In genomic region chr4:98262431-98262830, GRCh38 we compare ENCODE assay signal across 8 cellular contexts. TPM values are rescaled to one million over a fixed set of nuclear protein-coding genes. Genes with fewer than 3 reads are reported as not detected.
DNase-seq lines count a peak whose midpoint lies in the region; TF ChIP-seq lines count a peak whose summit lies in the region.

No MANE protein-coding gene starts in this region.

- H3K27me3 ChIP-seq in esophagus muscularis mucosa (no peaks in the 10 kb centered on the region), prostate gland (replicated peaks; ENCODE audit: insufficient read depth) (no peaks in the 10 kb centered on the region)

- intact Hi-C loops in esophagus muscularis mucosa (cut with DNase I) = no loop called here
- intact Hi-C loops in prostate gland (cut with DNase I) = loop anchor here (5.0 kb wide), 1 partner anchor 120 kb away; the partner anchor contains the start of gene STPG2

- H3K36me3 ChIP-seq in esophagus muscularis mucosa = no peaks in the 10 kb centered on the region
- H3K36me3 ChIP-seq in prostate gland = no peaks in the 10 kb centered on the region

- WGBS in esophagus muscularis mucosa = 6% methylated on average over 5 of the region's 5 CpGs
- 6% methylated on average over 5 of the region's 5 CpGs for WGBS in prostate gland

- peaks cover 19 to 35% (median 28%) of the 10 kb centered on the region in 4 donors for H3K4me1 ChIP-seq in esophagus muscularis mucosa
- no peaks in the 10 kb centered on the region for H3K4me1 ChIP-seq in prostate gland (replicated peaks)

- H3K27ac ChIP-seq in esophagus muscularis mucosa (replicated peaks in 1 of 4) = peak overlapping the region; percentile 83 to 97 (median 94)
- H3K27ac ChIP-seq in prostate gland = peak overlapping the region in 1 of 2 donors; percentile 85

- no peak for TF ChIP-seq POLR2A in esophagus muscularis mucosa (IDR thresholded peaks at IDR 0.05; ENCODE audit: low read depth)
- no peak for TF ChIP-seq POLR2A in prostate gland (IDR thresholded peaks at IDR 0.05)

- H3K4me3 ChIP-seq in esophagus muscularis mucosa = peak overlapping the region; percentile 80 to 98 (median 92)
- peak overlapping the region; percentile 82 to 83 for H3K4me3 ChIP-seq in prostate gland

- H3K9me3 ChIP-seq in esophagus muscularis mucosa = no peaks in the 10 kb centered on the region
- H3K9me3 ChIP-seq in prostate gland = no peaks in the 10 kb centered on the region

- DNase-seq in NCI-H1694 (lab: John Stamatoyannopoulos, UW) (peak; percentile 2), NCI-H1694 treated with DMSO at 0.1 percent for 48 hours (lab: John Stamatoyannopoulos, UW) (no peak), RPMI7951 (ENCODE audit: low read depth) (peak; percentile 1), esophagus muscularis mucosa (ENCODE audit: extremely low spot score) (no peak), prostate gland (ENCODE audit: low spot score) (no peak), islet precursor cell (no peak), dedifferentiated amniotic fluid mesenchymal stem cell (ENCODE audit: extremely low spot score) (no peak)
- no peak for DNase-seq in stimulated activated CD4-positive, alpha-beta T cell treated with anti-CD3 and anti-CD28 coated beads, Interleukin-15, amount 100 ng/mL, for 24 hours

- no peak for TF ChIP-seq EP300 in esophagus muscularis mucosa (IDR thresholded peaks at IDR 0.05)

- TF ChIP-seq CTCF in esophagus muscularis mucosa (IDR thresholded peaks at IDR 0.05) (no peak), prostate gland (IDR thresholded peaks at IDR 0.05) (no peak)

RNA-seq across cellular contexts. Expression of gene RAP1GDS1, which starts 1.2 kb away (rescaled TPM):
- total RNA-seq in RPMI7951 (2014; rRNA removed; shearing (Covaris generic)) = 65.1 and 66.3 TPM in 2 replicates
- total RNA-seq in esophagus muscularis mucosa (10 to 100 TPM; 29.8 to 52.2 (median 34.7) TPM), prostate gland (10 to 100 TPM; 16.5 to 34.5 TPM)

Comparison
In these comparisons a context has a peak if more than half of its experiments do, and no peak if none do; other contexts are left out.
1. DNase-seq: peak in NCI-H1694 (single experiment) and RPMI7951 (single experiment); none in NCI-H1694 treated with DMSO at 0.1 percent for 48 hours (single experiment), esophagus muscularis mucosa (single experiment), prostate gland (single experiment), islet precursor cell (single experiment), dedifferentiated amniotic fluid mesenchymal stem cell (single experiment) and stimulated activated CD4-positive, alpha-beta T cell treated with anti-CD3 and anti-CD28 coated beads, Interleukin-15, amount 100 ng/mL, for 24 hours (single experiment).